22 cellular contexts compared by ENCODE assay signal in genomic region chr7:128114806-128115205, GRCh38.
DNase-seq lines count a peak whose midpoint lies in the region; ATAC-seq, FAIRE-seq and TF ChIP-seq lines count a peak whose summit lies in the region.
"Had no signal": no experiment of that assay in that cellular context is flagged by ENCODE, and none has a peak within 500 bp of the region (broad histone marks: within the 10 kb centered on the region; RNA-seq: fewer than 3 reads in every experiment).

No MANE protein-coding gene starts in this region.

- no peaks in the 10 kb centered on the region for H3K36me3 Mint-ChIP-seq in neural progenitor cell
- H3K36me3 Mint-ChIP-seq: CD4-positive, alpha-beta memory T cell had no signal

- no peak for TF ChIP-seq CTCF in coronary artery (IDR thresholded peaks at IDR 0.05)
- no peak for TF ChIP-seq CTCF in neural progenitor cell (IDR thresholded peaks at IDR 0.05)

- peaks cover 0 to 4% (median 0%) of the 10 kb centered on the region in 11 experiments; a peak in 2 of 22 replicates for H3K9me3 ChIP-seq in BLaER1 treated with 17β-estradiol and CSF1 and Interleukin-3, amounts not matched to agents 10 nM and 100 nM (replicated peaks in 1 of 11)
- no peaks in the 10 kb centered on the region for H3K9me3 ChIP-seq in neural progenitor cell (ENCODE audit: low read depth)
- H3K9me3 ChIP-seq: MG63 had no signal

- DNase-seq in HTR-8/SVneo (ENCODE audit: insufficient read length, low spot score) (no peak), coronary artery (ENCODE audit: low spot score) (peak; percentile 29), neural progenitor cell (ENCODE audit: low spot score) (no peak), GM19238 (ENCODE audit: insufficient read length, low spot score) (no peak)
- no peak for DNase-seq in effector CD8-positive, alpha-beta T cell (lab: John Stamatoyannopoulos, UW)
- DNase-seq: ACHN; CD4-positive, alpha-beta memory T cell; DMS153; Kasumi-1; MG63; NCI-H1048; NCI-H1436; NCI-H1930; NCI-H2171; NCI-H446 treated with DMSO at 0.1 percent for 48 hours; NK-92 treated with Interleukin-12 subunit alpha and Interleukin-12 subunit beta, amount 100 ng/mL, for 24 hours had no signal

- FAIRE-seq in HTR-8/SVneo (lab: Jason Lieb, UNC): peak; percentile 9
- FAIRE-seq: GM12891, GM18507, RCC 7860 had no signal

- no peak for ATAC-seq in GM18511 (IDR thresholded peaks at IDR 0.05; ENCODE audit: unreplicated experiment)
- ATAC-seq: Right ventricle myocardium inferior had no signal

- no peaks in the 10 kb centered on the region for H4K20me1 ChIP-seq in BLaER1 treated with 17β-estradiol and CSF1 and Interleukin-3, amounts not matched to agents 10 nM and 100 nM
- H4K20me1 ChIP-seq in neural progenitor cell (ENCODE audit: low read depth): no peaks in the 10 kb centered on the region

- peaks cover 94 to 100% (median 97%) of the 10 kb centered on the region in 10 experiments for H3K4me1 ChIP-seq in BLaER1 treated with 17β-estradiol and CSF1 and Interleukin-3, amounts not matched to agents 10 nM and 100 nM
- H3K4me1 ChIP-seq in neural progenitor cell: no peaks in the 10 kb centered on the region

- no peaks in the 10 kb centered on the region for H3K9me3 Mint-ChIP-seq in neural progenitor cell

- peaks cover 15% of the 10 kb centered on the region for H3K4me1 Mint-ChIP-seq in neural progenitor cell

- H3F3A ChIP-seq in neural progenitor cell (ENCODE audit: low read depth): no peaks in the 10 kb centered on the region

- no peaks in the 10 kb centered on the region for H3K27me3 ChIP-seq in BLaER1 treated with 17β-estradiol and CSF1 and Interleukin-3, amounts not matched to agents 10 nM and 100 nM
- H3K27me3 ChIP-seq in neural progenitor cell: no peaks in the 10 kb centered on the region
- H3K27me3 ChIP-seq: MG63 had no signal

- no peak overlapping the region for H2AFZ ChIP-seq in neural progenitor cell (replicated peaks)

- peaks cover 2% of the 10 kb centered on the region for H3K27me3 Mint-ChIP-seq in neural progenitor cell (ENCODE audit: insufficient read depth, low read depth)

- no peak overlapping the region for H3K4me3 ChIP-seq in BLaER1 treated with 17β-estradiol and CSF1 and Interleukin-3, amounts not matched to agents 10 nM and 100 nM
- H3K4me3 ChIP-seq in coronary artery (no peak overlapping the region), neural progenitor cell (no peak overlapping the region)
- H3K4me3 ChIP-seq: MG63 had no signal

- H3K36me3 ChIP-seq in BLaER1 treated with 17β-estradiol and CSF1 and Interleukin-3, amounts not matched to agents 10 nM and 100 nM: no peaks in the 10 kb centered on the region
- H3K36me3 ChIP-seq in neural progenitor cell: no peaks in the 10 kb centered on the region
- H3K36me3 ChIP-seq: MG63 had no signal

- peak overlapping the region in 8 of 11 experiments; percentile 33 to 100 (median 74); a peak in 11 of 22 replicates for H3K27ac ChIP-seq in BLaER1 treated with 17β-estradiol and CSF1 and Interleukin-3, amounts not matched to agents 10 nM and 100 nM
- no peak overlapping the region for H3K27ac ChIP-seq in coronary artery
- no peak overlapping the region for H3K27ac ChIP-seq in neural progenitor cell

- peak overlapping the region; percentile 50 for H3K4me3 Mint-ChIP-seq in neural progenitor cell

- H3K79me2 ChIP-seq in neural progenitor cell (ENCODE audit: low read depth): no peaks in the 10 kb centered on the region

- no peak overlapping the region; a peak in 1 of 22 replicates for H3K9ac ChIP-seq in BLaER1 treated with 17β-estradiol and CSF1 and Interleukin-3, amounts not matched to agents 10 nM and 100 nM
- no peak overlapping the region for H3K9ac ChIP-seq in neural progenitor cell

- H3K27ac Mint-ChIP-seq in neural progenitor cell: no peak overlapping the region

- H3K4me2 ChIP-seq in BLaER1 treated with 17β-estradiol and CSF1 and Interleukin-3, amounts not matched to agents 10 nM and 100 nM: peak overlapping the region; percentile 59 to 98 (median 89)
- H3K4me2 ChIP-seq in neural progenitor cell: no peak overlapping the region

Comparison
In these comparisons a context has a peak if more than half of its experiments do, and no peak if none do; other contexts are left out.
1. H3K27ac ChIP-seq: peak in BLaER1 treated with 17β-estradiol and CSF1 and Interleukin-3, amounts not matched to agents 10 nM and 100 nM (8 of 11); none in coronary artery (0 of 2) and neural progenitor cell (single experiment).